1 cellular context compared by ENCODE assay signal in the genomic region with DNA sequence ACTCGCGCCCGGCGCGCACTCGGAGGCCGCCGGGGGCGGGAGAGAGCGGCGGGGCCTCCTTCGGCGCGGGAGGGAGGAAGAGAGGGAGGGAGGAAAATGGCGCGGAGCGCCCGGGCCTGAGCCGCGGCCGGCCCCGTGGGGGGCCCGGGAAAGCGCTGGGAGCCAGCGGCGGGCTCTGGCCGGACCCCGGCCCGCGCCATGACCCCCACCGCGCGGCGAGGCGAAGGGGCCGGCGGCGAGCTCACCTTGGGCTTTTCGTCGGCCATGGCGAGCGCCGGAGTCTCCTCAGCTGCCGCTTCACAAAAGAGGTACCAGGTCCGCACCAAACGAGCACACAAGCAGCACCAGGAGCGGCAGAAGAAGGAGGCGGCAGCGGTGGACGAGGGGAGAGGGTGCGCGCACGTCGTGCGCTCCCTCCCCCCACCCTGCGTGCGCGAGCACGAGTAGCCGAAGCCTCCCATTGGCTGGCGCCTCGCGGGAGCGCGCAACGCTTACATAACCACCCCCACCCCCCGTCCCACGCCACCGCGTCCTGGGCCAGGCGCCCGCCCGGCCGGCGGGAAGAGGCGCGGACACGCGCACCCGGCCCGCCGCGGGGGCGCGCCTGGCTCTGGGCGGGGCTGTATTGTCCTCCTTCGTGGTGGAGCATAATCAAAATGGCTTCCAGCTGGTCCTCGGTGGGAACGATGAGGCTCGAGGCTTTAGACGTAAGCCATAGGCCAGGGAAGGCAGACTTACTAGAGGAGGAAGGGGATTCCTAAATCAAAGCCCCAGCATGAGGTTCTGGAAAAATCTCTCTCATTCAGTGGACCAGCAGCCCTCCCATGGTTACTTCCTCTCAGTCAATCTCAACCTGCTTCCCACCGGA.
TF ChIP-seq lines count a peak whose summit lies in the region.

A gene (minus strand): TSS at position 391 of the 868 bp plus-strand sequence. CDS start 125 bp downstream, at position 266.

TF ChIP-seq in HepG2, 621 proteins besides CTCF, POLR2A, EP300 and RAD21 (continued from another document and continues in another):
- TF ChIP-seq AGO1 (IDR thresholded peaks at IDR 0.05; ENCODE audit: low read depth, low read length, poor library complexity, severe bottlenecking) = no peak
- TF ChIP-seq ZFP36 (IDR thresholded peaks at IDR 0.05; ENCODE audit: borderline replicate concordance, low read depth, low read length, partially characterized antibody) = no peak
- TF ChIP-seq, protein P1, sequence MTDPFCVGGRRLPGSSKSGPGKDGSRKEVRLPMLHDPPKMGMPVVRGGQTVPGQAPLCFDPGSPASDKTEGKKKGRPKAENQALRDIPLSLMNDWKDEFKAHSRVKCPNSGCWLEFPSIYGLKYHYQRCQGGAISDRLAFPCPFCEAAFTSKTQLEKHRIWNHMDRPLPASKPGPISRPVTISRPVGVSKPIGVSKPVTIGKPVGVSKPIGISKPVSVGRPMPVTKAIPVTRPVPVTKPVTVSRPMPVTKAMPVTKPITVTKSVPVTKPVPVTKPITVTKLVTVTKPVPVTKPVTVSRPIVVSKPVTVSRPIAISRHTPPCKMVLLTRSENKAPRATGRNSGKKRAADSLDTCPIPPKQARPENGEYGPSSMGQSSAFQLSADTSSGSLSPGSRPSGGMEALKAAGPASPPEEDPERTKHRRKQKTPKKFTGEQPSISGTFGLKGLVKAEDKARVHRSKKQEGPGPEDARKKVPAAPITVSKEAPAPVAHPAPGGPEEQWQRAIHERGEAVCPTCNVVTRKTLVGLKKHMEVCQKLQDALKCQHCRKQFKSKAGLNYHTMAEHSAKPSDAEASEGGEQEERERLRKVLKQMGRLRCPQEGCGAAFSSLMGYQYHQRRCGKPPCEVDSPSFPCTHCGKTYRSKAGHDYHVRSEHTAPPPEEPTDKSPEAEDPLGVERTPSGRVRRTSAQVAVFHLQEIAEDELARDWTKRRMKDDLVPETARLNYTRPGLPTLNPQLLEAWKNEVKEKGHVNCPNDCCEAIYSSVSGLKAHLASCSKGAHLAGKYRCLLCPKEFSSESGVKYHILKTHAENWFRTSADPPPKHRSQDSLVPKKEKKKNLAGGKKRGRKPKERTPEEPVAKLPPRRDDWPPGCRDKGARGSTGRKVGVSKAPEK (CRISPR knock-in tag; IDR thresholded peaks at IDR 0.05; ENCODE audit: borderline replicate concordance) = no peak
- 0 out of 2 replicates have a peak, but pooled peaks have one; percentile 46 for TF ChIP-seq RFXANK (CRISPR knock-in tag; IDR thresholded peaks at IDR 0.05)
- TF ChIP-seq, protein P2, sequence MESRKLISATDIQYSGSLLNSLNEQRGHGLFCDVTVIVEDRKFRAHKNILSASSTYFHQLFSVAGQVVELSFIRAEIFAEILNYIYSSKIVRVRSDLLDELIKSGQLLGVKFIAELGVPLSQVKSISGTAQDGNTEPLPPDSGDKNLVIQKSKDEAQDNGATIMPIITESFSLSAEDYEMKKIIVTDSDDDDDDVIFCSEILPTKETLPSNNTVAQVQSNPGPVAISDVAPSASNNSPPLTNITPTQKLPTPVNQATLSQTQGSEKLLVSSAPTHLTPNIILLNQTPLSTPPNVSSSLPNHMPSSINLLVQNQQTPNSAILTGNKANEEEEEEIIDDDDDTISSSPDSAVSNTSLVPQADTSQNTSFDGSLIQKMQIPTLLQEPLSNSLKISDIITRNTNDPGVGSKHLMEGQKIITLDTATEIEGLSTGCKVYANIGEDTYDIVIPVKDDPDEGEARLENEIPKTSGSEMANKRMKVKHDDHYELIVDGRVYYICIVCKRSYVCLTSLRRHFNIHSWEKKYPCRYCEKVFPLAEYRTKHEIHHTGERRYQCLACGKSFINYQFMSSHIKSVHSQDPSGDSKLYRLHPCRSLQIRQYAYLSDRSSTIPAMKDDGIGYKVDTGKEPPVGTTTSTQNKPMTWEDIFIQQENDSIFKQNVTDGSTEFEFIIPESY (CRISPR knock-in tag; IDR thresholded peaks at IDR 0.05) = peak; percentile 33; the same call in 1 of the 2 replicates
- TF ChIP-seq ZZZ3 (CRISPR knock-in tag; IDR thresholded peaks at IDR 0.05; ENCODE audit: borderline replicate concordance) = no peak
- TF ChIP-seq ZNF101 (CRISPR knock-in tag; IDR thresholded peaks at IDR 0.05; ENCODE audit: borderline replicate concordance, low read depth) = no peak
- TF ChIP-seq, protein P3, sequence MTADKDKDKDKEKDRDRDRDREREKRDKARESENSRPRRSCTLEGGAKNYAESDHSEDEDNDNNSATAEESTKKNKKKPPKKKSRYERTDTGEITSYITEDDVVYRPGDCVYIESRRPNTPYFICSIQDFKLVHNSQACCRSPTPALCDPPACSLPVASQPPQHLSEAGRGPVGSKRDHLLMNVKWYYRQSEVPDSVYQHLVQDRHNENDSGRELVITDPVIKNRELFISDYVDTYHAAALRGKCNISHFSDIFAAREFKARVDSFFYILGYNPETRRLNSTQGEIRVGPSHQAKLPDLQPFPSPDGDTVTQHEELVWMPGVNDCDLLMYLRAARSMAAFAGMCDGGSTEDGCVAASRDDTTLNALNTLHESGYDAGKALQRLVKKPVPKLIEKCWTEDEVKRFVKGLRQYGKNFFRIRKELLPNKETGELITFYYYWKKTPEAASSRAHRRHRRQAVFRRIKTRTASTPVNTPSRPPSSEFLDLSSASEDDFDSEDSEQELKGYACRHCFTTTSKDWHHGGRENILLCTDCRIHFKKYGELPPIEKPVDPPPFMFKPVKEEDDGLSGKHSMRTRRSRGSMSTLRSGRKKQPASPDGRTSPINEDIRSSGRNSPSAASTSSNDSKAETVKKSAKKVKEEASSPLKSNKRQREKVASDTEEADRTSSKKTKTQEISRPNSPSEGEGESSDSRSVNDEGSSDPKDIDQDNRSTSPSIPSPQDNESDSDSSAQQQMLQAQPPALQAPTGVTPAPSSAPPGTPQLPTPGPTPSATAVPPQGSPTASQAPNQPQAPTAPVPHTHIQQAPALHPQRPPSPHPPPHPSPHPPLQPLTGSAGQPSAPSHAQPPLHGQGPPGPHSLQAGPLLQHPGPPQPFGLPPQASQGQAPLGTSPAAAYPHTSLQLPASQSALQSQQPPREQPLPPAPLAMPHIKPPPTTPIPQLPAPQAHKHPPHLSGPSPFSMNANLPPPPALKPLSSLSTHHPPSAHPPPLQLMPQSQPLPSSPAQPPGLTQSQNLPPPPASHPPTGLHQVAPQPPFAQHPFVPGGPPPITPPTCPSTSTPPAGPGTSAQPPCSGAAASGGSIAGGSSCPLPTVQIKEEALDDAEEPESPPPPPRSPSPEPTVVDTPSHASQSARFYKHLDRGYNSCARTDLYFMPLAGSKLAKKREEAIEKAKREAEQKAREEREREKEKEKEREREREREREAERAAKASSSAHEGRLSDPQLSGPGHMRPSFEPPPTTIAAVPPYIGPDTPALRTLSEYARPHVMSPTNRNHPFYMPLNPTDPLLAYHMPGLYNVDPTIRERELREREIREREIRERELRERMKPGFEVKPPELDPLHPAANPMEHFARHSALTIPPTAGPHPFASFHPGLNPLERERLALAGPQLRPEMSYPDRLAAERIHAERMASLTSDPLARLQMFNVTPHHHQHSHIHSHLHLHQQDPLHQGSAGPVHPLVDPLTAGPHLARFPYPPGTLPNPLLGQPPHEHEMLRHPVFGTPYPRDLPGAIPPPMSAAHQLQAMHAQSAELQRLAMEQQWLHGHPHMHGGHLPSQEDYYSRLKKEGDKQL (CRISPR knock-in tag; IDR thresholded peaks at IDR 0.05; ENCODE audit: low read depth) = no peak
- TF ChIP-seq, protein P4, sequence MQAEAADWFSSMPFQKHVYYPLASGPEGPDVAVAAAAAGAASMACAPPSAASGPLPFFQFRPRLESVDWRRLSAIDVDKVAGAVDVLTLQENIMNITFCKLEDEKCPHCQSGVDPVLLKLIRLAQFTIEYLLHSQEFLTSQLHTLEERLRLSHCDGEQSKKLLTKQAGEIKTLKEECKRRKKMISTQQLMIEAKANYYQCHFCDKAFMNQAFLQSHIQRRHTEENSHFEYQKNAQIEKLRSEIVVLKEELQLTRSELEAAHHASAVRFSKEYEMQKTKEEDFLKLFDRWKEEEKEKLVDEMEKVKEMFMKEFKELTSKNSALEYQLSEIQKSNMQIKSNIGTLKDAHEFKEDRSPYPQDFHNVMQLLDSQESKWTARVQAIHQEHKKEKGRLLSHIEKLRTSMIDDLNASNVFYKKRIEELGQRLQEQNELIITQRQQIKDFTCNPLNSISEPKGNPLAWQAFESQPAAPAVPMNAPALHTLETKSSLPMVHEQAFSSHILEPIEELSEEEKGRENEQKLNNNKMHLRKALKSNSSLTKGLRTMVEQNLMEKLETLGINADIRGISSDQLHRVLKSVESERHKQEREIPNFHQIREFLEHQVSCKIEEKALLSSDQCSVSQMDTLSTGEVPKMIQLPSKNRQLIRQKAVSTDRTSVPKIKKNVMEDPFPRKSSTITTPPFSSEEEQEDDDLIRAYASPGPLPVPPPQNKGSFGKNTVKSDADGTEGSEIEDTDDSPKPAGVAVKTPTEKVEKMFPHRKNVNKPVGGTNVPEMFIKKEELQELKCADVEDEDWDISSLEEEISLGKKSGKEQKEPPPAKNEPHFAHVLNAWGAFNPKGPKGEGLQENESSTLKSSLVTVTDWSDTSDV (CRISPR knock-in tag; IDR thresholded peaks at IDR 0.05) = no peak
- TF ChIP-seq MED1 (CRISPR knock-in tag; IDR thresholded peaks at IDR 0.05) = peak; percentile 66
- TF ChIP-seq ZMYM3 (CRISPR knock-in tag; IDR thresholded peaks at IDR 0.05) = no peak
- peak; percentile 69 for TF ChIP-seq RXRA (CRISPR knock-in tag; IDR thresholded peaks at IDR 0.05)
- TF ChIP-seq, protein P5, sequence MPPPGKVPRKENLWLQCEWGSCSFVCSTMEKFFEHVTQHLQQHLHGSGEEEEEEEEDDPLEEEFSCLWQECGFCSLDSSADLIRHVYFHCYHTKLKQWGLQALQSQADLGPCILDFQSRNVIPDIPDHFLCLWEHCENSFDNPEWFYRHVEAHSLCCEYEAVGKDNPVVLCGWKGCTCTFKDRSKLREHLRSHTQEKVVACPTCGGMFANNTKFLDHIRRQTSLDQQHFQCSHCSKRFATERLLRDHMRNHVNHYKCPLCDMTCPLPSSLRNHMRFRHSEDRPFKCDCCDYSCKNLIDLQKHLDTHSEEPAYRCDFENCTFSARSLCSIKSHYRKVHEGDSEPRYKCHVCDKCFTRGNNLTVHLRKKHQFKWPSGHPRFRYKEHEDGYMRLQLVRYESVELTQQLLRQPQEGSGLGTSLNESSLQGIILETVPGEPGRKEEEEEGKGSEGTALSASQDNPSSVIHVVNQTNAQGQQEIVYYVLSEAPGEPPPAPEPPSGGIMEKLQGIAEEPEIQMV (CRISPR knock-in tag; IDR thresholded peaks at IDR 0.05; ENCODE audit: low read depth) = no peak; the same call in 1 of the 2 replicates
- TF ChIP-seq, protein P6, sequence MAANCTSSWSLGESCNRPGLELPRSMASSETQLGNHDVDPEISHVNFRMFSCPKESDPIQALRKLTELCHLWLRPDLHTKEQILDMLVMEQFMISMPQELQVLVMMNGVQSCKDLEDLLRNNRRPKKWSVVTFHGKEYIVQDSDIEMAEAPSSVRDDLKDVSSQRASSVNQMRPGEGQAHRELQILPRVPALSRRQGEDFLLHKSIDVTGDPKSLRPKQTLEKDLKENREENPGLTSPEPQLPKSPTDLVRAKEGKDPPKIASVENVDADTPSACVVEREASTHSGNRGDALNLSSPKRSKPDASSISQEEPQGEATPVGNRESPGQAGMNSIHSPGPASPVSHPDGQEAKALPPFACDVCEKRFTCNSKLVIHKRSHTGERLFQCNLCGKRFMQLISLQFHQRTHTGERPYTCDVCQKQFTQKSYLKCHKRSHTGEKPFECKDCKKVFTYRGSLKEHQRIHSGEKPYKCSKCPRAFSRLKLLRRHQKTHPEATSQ (CRISPR knock-in tag; IDR thresholded peaks at IDR 0.05; ENCODE audit: borderline replicate concordance) = no peak
- TF ChIP-seq FIP1L1 (IDR thresholded peaks at IDR 0.05; ENCODE audit: borderline replicate concordance, insufficient read depth, low read depth, low read length) = no peak
- no peak for TF ChIP-seq HNRNPK (IDR thresholded peaks at IDR 0.05; ENCODE audit: low read depth, low read length, poor library complexity, severe bottlenecking)
- TF ChIP-seq NR2F6 (IDR thresholded peaks at IDR 0.05) = no peak
- peak; percentile 33 for TF ChIP-seq NR2F6 (CRISPR knock-in tag; IDR thresholded peaks at IDR 0.05)
- TF ChIP-seq, protein P7, sequence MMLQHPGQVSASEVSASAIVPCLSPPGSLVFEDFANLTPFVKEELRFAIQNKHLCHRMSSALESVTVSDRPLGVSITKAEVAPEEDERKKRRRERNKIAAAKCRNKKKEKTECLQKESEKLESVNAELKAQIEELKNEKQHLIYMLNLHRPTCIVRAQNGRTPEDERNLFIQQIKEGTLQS (CRISPR knock-in tag; IDR thresholded peaks at IDR 0.05) = peak; percentile 42; the same call in 1 of the 2 replicates
- TF ChIP-seq ZNF879 (CRISPR knock-in tag; IDR thresholded peaks at IDR 0.05) = no peak
- TF ChIP-seq NFYC (CRISPR knock-in tag; IDR thresholded peaks at IDR 0.05) = peak; percentile 84
- no peak for TF ChIP-seq ZBTB8A (CRISPR knock-in tag; IDR thresholded peaks at IDR 0.05; ENCODE audit: borderline replicate concordance, low read depth)
- TF ChIP-seq PITX1 (CRISPR knock-in tag; IDR thresholded peaks at IDR 0.05) = no peak
- peak; percentile 93 for TF ChIP-seq ARNT2 (CRISPR knock-in tag; IDR thresholded peaks at IDR 0.05; ENCODE audit: low read depth)
- no peak for TF ChIP-seq ZNF441 (CRISPR knock-in tag; IDR thresholded peaks at IDR 0.05; ENCODE audit: borderline replicate concordance)
- peak; percentile 43; the same call in 1 of the 2 replicates for TF ChIP-seq CHD2 (IDR thresholded peaks at IDR 0.05; ENCODE audit: low read depth, low read length)
- TF ChIP-seq ZNF672 (CRISPR knock-in tag; IDR thresholded peaks at IDR 0.05) = no peak
- TF ChIP-seq CREB1 (IDR thresholded peaks at IDR 0.05) = peak; percentile 50; the same call in 1 of the 2 replicates
- no peak for TF ChIP-seq CREB1 (CRISPR knock-in tag; IDR thresholded peaks at IDR 0.05)
- TF ChIP-seq, protein P8, sequence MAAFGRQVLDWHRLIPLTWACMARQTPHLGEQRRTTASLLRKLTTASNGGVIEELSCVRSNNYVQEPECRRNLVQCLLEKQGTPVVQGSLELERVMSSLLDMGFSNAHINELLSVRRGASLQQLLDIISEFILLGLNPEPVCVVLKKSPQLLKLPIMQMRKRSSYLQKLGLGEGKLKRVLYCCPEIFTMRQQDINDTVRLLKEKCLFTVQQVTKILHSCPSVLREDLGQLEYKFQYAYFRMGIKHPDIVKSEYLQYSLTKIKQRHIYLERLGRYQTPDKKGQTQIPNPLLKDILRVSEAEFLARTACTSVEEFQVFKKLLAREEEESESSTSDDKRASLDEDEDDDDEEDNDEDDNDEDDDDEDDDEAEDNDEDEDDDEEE (CRISPR knock-in tag; IDR thresholded peaks at IDR 0.05) = no peak
- no peak for TF ChIP-seq FOXJ3 (CRISPR knock-in tag; IDR thresholded peaks at IDR 0.05; ENCODE audit: borderline replicate concordance)
- no peak for TF ChIP-seq CCDC6 (CRISPR knock-in tag; IDR thresholded peaks at IDR 0.05)
- peak; percentile 42; the same call in 1 of the 2 replicates for TF ChIP-seq ZNF225 (CRISPR knock-in tag; IDR thresholded peaks at IDR 0.05)
- TF ChIP-seq RBAK (CRISPR knock-in tag; IDR thresholded peaks at IDR 0.05) = no peak
- no peak for TF ChIP-seq ZNF644 (CRISPR knock-in tag; IDR thresholded peaks at IDR 0.05; ENCODE audit: low read depth)
- no peak; the same call in 1 of the 2 replicates for TF ChIP-seq TBP (CRISPR knock-in tag; IDR thresholded peaks at IDR 0.05)
- TF ChIP-seq NFKB2 (CRISPR knock-in tag; IDR thresholded peaks at IDR 0.05; ENCODE audit: borderline replicate concordance) = peak; percentile 81; the same call in 1 of the 2 replicates
- no peak for TF ChIP-seq ZNF282 (IDR thresholded peaks at IDR 0.05; ENCODE audit: partially characterized antibody)
